In genomic region chr4:8152090-8152864, GRCh38 we compare ENCODE assay signal across 1 cellular context.
TF ChIP-seq lines count a peak whose summit lies in the region.

No MANE protein-coding gene starts in this region.

TF ChIP-seq in HepG2, 621 proteins besides CTCF, POLR2A, EP300 and RAD21:
- TF ChIP-seq, protein P1, sequence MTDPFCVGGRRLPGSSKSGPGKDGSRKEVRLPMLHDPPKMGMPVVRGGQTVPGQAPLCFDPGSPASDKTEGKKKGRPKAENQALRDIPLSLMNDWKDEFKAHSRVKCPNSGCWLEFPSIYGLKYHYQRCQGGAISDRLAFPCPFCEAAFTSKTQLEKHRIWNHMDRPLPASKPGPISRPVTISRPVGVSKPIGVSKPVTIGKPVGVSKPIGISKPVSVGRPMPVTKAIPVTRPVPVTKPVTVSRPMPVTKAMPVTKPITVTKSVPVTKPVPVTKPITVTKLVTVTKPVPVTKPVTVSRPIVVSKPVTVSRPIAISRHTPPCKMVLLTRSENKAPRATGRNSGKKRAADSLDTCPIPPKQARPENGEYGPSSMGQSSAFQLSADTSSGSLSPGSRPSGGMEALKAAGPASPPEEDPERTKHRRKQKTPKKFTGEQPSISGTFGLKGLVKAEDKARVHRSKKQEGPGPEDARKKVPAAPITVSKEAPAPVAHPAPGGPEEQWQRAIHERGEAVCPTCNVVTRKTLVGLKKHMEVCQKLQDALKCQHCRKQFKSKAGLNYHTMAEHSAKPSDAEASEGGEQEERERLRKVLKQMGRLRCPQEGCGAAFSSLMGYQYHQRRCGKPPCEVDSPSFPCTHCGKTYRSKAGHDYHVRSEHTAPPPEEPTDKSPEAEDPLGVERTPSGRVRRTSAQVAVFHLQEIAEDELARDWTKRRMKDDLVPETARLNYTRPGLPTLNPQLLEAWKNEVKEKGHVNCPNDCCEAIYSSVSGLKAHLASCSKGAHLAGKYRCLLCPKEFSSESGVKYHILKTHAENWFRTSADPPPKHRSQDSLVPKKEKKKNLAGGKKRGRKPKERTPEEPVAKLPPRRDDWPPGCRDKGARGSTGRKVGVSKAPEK (CRISPR knock-in tag; IDR thresholded peaks at IDR 0.05; ENCODE audit: borderline replicate concordance), result no peak
- TF ChIP-seq RAD51 (IDR thresholded peaks at IDR 0.05; ENCODE audit: borderline replicate concordance), result peak; percentile 74
